Comparison of ENCODE assay signal across 8 cellular contexts in the genomic region with DNA sequence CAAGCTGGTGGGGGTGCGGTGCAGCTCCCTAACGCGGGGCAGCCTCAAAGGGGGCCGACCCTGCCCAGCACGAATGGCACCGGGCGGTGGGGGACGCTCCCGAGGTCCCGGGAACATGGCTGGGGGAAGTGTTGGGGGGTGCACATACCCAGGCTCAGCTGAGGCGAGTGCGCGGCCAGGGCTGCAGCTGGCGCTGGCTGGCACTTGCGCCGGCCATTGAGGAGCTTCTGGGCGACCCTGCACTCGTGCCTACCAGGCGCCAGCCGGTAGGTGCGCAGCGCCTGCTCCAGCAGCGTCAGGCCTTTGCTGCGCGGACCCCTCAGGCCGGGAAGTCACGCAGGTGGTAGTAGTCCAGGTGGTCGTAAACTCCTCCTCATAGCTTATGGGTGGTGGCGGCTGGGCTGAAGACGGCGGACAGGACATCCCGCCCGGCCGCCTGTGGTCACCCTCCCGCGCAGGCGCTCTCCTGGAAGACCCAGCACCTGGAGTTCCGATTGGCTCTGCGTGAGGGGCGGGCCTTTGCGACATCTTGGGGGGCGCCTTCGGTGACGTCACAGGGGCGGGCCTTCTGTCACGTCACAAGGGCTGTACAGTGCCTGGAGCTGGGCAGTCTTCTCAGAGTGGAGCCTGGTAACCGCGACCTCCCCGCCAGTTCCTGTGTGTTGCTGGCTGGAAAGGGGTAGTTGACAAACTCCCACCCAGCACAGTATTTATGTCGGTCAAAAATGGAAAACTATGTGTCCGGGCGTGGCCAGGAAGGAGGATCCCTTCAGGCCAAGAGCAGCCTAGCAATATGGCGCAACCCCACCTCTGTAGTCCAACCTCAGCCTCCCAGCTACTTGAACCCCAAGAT.
A peak's percentile ranks its signal among the peaks of the same experiment; 100 is the strongest.
DNase-seq lines count a peak whose midpoint lies in the region; ATAC-seq and TF ChIP-seq lines count a peak whose summit lies in the region.
"Not testable (repeated sequence)": the region's sequence is repeated elsewhere in the genome, so short reads cannot be mapped to it uniquely, and the experiment has no call there.

No MANE protein-coding gene starts in this region.

- ATAC-seq in HG02678 (IDR thresholded peaks at IDR 0.05; ENCODE audit: unreplicated experiment): peak; percentile 100
- peak; percentile 99 for ATAC-seq in left ventricle myocardium superior
- peak; percentile 98 for ATAC-seq in upper lobe of right lung

- not testable (repeated sequence) for H3K9me3 Mint-ChIP-seq in T-helper 2 cell treated with Interferon-gamma antibody and Interleukin-4, amounts not matched to agents 5 μg/mL and 100 μg/mL, for 36 hours

- H3K27ac Mint-ChIP-seq in T-helper 2 cell treated with Interferon-gamma antibody and Interleukin-4, amounts not matched to agents 5 μg/mL and 100 μg/mL, for 36 hours: peak overlapping the region; percentile 85

- H3K9me3 ChIP-seq in prostate gland, upper lobe of right lung: not testable (repeated sequence)

- intact Hi-C loops in left ventricle myocardium superior (cut with micrococcal nuclease); prostate gland (cut with DNase I); upper lobe of right lung (cut with DNase I): not testable (repeated sequence)

- DNase-seq in NCI-H1105 treated with DMSO at 0.1 percent for 48 hours (lab: John Stamatoyannopoulos, UW) (peak; percentile 81), anterior cingulate cortex (lab: John Stamatoyannopoulos, UW) (peak; percentile 48 to 98 (median 94)), left ventricle myocardium superior (peak; percentile 97), prostate gland (ENCODE audit: low spot score) (peak; percentile 94), upper lobe of right lung (peak; percentile 97)
- peak; percentile 89 for DNase-seq in T-helper 2 cell treated with Interferon-gamma antibody and Interleukin-4, amounts not matched to agents 5 μg/mL and 100 μg/mL, for 36 hours (ENCODE audit: low spot score)

- not testable (repeated sequence) for H3K4me1 Mint-ChIP-seq in T-helper 2 cell treated with Interferon-gamma antibody and Interleukin-4, amounts not matched to agents 5 μg/mL and 100 μg/mL, for 36 hours (ENCODE audit: low read depth)

- not testable (repeated sequence) for H3K27me3 ChIP-seq in prostate gland (replicated peaks; ENCODE audit: insufficient read depth); upper lobe of right lung

- H3K27ac ChIP-seq in prostate gland: peak overlapping the region; percentile 72 to 83
- peak overlapping the region; percentile 81 for H3K27ac ChIP-seq in upper lobe of right lung

- H3K4me3 ChIP-seq in GM12875 (ENCODE audit: low read depth, low read length) (peak overlapping the region; percentile 85), prostate gland (peak overlapping the region; percentile 54 to 68), upper lobe of right lung (peak overlapping the region; percentile 61)

- WGBS in prostate gland: 2% methylated on average over 38 of the region's 53 CpGs

- H3K36me3 Mint-ChIP-seq in T-helper 2 cell treated with Interferon-gamma antibody and Interleukin-4, amounts not matched to agents 5 μg/mL and 100 μg/mL, for 36 hours (ENCODE audit: low read depth): not testable (repeated sequence)

- not testable (repeated sequence) for H3K36me3 ChIP-seq in prostate gland, upper lobe of right lung

- TF ChIP-seq CTCF in GM12875 (IDR thresholded peaks at IDR 0.05; ENCODE audit: borderline replicate concordance, insufficient read depth, low read depth, low read length): 0 out of 2 replicates have a peak, but pooled peaks have one; percentile 19
- not testable (repeated sequence) for TF ChIP-seq CTCF in prostate gland (IDR thresholded peaks at IDR 0.05); upper lobe of right lung (IDR thresholded peaks at IDR 0.05)

- peak overlapping the region; percentile 87 for H3K4me3 Mint-ChIP-seq in T-helper 2 cell treated with Interferon-gamma antibody and Interleukin-4, amounts not matched to agents 5 μg/mL and 100 μg/mL, for 36 hours

- TF ChIP-seq POLR2A in prostate gland (IDR thresholded peaks at IDR 0.05): peak; percentile 74

- H3K27me3 Mint-ChIP-seq in T-helper 2 cell treated with Interferon-gamma antibody and Interleukin-4, amounts not matched to agents 5 μg/mL and 100 μg/mL, for 36 hours (ENCODE audit: low read depth): not testable (repeated sequence)

- H3K4me1 ChIP-seq in prostate gland (replicated peaks); upper lobe of right lung: not testable (repeated sequence)

Comparison
In these comparisons a context has a peak if more than half of its experiments do, and no peak if none do; other contexts are left out.
1. Peak in every context shown above with its lines: DNase-seq, ATAC-seq, H3K4me3 ChIP-seq and H3K27ac ChIP-seq.